In the genomic region with DNA sequence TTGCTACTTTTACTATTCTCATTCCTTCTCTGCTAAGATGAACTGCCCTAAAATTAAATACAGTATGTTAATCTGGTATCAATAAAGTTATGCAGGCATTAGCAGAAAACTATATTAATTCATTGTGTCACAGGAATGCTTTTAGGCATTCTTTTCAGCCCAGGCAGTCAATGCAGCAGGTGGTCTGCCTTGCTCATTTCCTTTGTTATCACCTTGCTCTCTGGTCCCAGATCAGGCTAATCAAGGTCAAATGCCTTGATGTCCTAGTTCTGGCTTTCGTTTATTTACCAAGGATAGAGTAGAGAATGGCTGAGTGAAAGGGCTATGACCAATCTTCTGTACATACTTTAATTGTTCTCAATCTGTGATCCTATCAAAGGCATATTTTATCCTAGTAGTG, we compare ENCODE assay signal across 27 cellular contexts.
"Had no signal": no experiment of that assay in that cellular context is flagged by ENCODE, and none has a peak within 500 bp of the region (broad histone marks: within the 10 kb centered on the region; RNA-seq: fewer than 3 reads in every experiment).

No MANE protein-coding gene starts in this region.

- H3K4me3 ChIP-seq: body of pancreas, esophagus squamous epithelium, gastroesophageal sphincter, heart right ventricle had no signal

- H3K27me3 ChIP-seq: body of pancreas, esophagus squamous epithelium, gastroesophageal sphincter, heart right ventricle had no signal

- H3K27ac ChIP-seq: body of pancreas, epithelial cell of prostate, esophagus squamous epithelium, gastroesophageal sphincter, heart right ventricle had no signal

- H3K9me3 ChIP-seq: body of pancreas, esophagus squamous epithelium, gastroesophageal sphincter had no signal

- H3K9me3 Mint-ChIP-seq: activated CD4-positive, alpha-beta T cell treated with anti-CD3 and anti-CD28 coated beads, Interleukin-2, amount 10 ng/mL, durations not matched to agents 7 days and 5 days; activated T-cell treated with anti-CD3 and anti-CD28 coated beads, Interleukin-2, amount 50 U/mL, for 24 hours had no signal

- H3K4me1 Mint-ChIP-seq: activated CD4-positive, alpha-beta memory T cell treated with anti-CD3 and anti-CD28 coated beads, Interleukin-2, amount 10 ng/mL, durations not matched to agents 7 days and 5 days; activated CD4-positive, alpha-beta T cell treated with anti-CD3 and anti-CD28 coated beads, Interleukin-2, amount 10 ng/mL, durations not matched to agents 7 days and 5 days; activated naive CD4-positive, alpha-beta T cell treated with anti-CD3 and anti-CD28 coated beads, Interleukin-2, amount 10 ng/mL, durations not matched to agents 7 days and 5 days had no signal

- ATAC-seq: activated naive CD4-positive, alpha-beta T cell treated with anti-CD3 and anti-CD28 coated beads, Interleukin-2, amount 50 U/mL, for 72 hours; activated T-cell treated with anti-CD3 and anti-CD28 coated beads, Interleukin-2, amount 50 U/mL, for 72 hours; body of pancreas; effector memory CD8-positive, alpha-beta T cell; gastroesophageal sphincter; heart right ventricle had no signal

- H3K27me3 Mint-ChIP-seq: activated CD4-positive, alpha-beta memory T cell treated with anti-CD3 and anti-CD28 coated beads, Interleukin-2, amount 10 ng/mL, durations not matched to agents 7 days and 5 days; activated CD4-positive, alpha-beta T cell treated with anti-CD3 and anti-CD28 coated beads, Interleukin-2, amount 10 ng/mL, durations not matched to agents 7 days and 5 days; activated naive CD4-positive, alpha-beta T cell treated with anti-CD3 and anti-CD28 coated beads, Interleukin-2, amount 10 ng/mL, durations not matched to agents 7 days and 5 days; activated T-cell treated with anti-CD3 and anti-CD28 coated beads, Interleukin-2, amount 50 U/mL, for 24 hours; effector memory CD8-positive, alpha-beta T cell had no signal

- H3K36me3 ChIP-seq: esophagus squamous epithelium, gastroesophageal sphincter, heart right ventricle had no signal

- H3K27ac Mint-ChIP-seq: activated CD4-positive, alpha-beta memory T cell treated with anti-CD3 and anti-CD28 coated beads, Interleukin-2, amount 10 ng/mL, durations not matched to agents 7 days and 5 days; activated CD4-positive, alpha-beta T cell treated with anti-CD3 and anti-CD28 coated beads, Interleukin-2, amount 10 ng/mL, durations not matched to agents 7 days and 5 days; activated naive CD4-positive, alpha-beta T cell treated with anti-CD3 and anti-CD28 coated beads, Interleukin-2, amount 10 ng/mL, durations not matched to agents 7 days and 5 days; activated naive CD4-positive, alpha-beta T cell treated with anti-CD3 and anti-CD28 coated beads, Interleukin-2, amount 50 U/mL, for 72 hours; activated T-cell treated with anti-CD3 and anti-CD28 coated beads, Interleukin-2, amount 50 U/mL, for 24 hours; activated T-cell treated with anti-CD3 and anti-CD28 coated beads, Interleukin-2, amount 50 U/mL, for 72 hours; effector memory CD8-positive, alpha-beta T cell had no signal

- DNase-seq: activated CD4-positive, alpha-beta memory T cell treated with anti-CD3 and anti-CD28 coated beads, Interleukin-2, amount 10 ng/mL, durations not matched to agents 7 days and 5 days; activated CD4-positive, alpha-beta T cell treated with anti-CD3 and anti-CD28 coated beads for 1 hour; activated CD4-positive, alpha-beta T cell treated with anti-CD3 and anti-CD28 coated beads for 4 hours; activated CD4-positive, alpha-beta T cell treated with anti-CD3 and anti-CD28 coated beads, Interleukin-2, amount 10 ng/mL, durations not matched to agents 7 days and 5 days; activated CD4-positive, alpha-beta T cell treated with anti-CD3 and anti-CD28 coated beads, Interleukin-2, amount 50 U/mL, for 4 hours; activated CD8-positive, alpha-beta memory T cell treated with anti-CD3 and anti-CD28 coated beads, Interleukin-2, amount 50 U/mL, for 48 hours; activated gamma-delta T cell; activated naive CD4-positive, alpha-beta T cell; activated naive CD4-positive, alpha-beta T cell treated with anti-CD3 and anti-CD28 coated beads, Interleukin-2, amount 10 ng/mL, durations not matched to agents 7 days and 5 days; activated T-cell treated with anti-CD3 and anti-CD28 coated beads for 4 hours; activated T-cell treated with anti-CD3 and anti-CD28 coated beads, Interleukin-2, amount 50 U/mL, for 24 hours; activated T-cell treated with anti-CD3 and anti-CD28 coated beads, Interleukin-2, amount 50 U/mL, for 72 hours; amniotic stem cell; aorta; body of pancreas; caudate nucleus; cortex of kidney; dermis blood vessel endothelial cell; effector CD4-positive, alpha-beta T cell; effector memory CD8-positive, alpha-beta T cell; esophagus squamous epithelium; foreskin melanocyte; heart right ventricle; T-helper 2 cell had no signal

- H3K4me3 Mint-ChIP-seq: activated CD4-positive, alpha-beta memory T cell treated with anti-CD3 and anti-CD28 coated beads, Interleukin-2, amount 10 ng/mL, durations not matched to agents 7 days and 5 days; activated CD4-positive, alpha-beta T cell treated with anti-CD3 and anti-CD28 coated beads, Interleukin-2, amount 10 ng/mL, durations not matched to agents 7 days and 5 days; activated naive CD4-positive, alpha-beta T cell treated with anti-CD3 and anti-CD28 coated beads, Interleukin-2, amount 10 ng/mL, durations not matched to agents 7 days and 5 days; activated T-cell treated with anti-CD3 and anti-CD28 coated beads, Interleukin-2, amount 50 U/mL, for 24 hours; activated T-cell treated with anti-CD3 and anti-CD28 coated beads, Interleukin-2, amount 50 U/mL, for 72 hours; effector memory CD8-positive, alpha-beta T cell had no signal

- H3K36me3 Mint-ChIP-seq: activated naive CD4-positive, alpha-beta T cell treated with anti-CD3 and anti-CD28 coated beads, Interleukin-2, amount 10 ng/mL, durations not matched to agents 7 days and 5 days; activated naive CD4-positive, alpha-beta T cell treated with anti-CD3 and anti-CD28 coated beads, Interleukin-2, amount 50 U/mL, for 72 hours had no signal

- H3K4me1 ChIP-seq: esophagus squamous epithelium, gastroesophageal sphincter had no signal
